11 cellular contexts compared by ENCODE assay signal in genomic region chr10:133431888-133432613, GRCh38. TPM values are rescaled to one million over a fixed set of nuclear protein-coding genes. Genes with fewer than 3 reads are reported as not detected.
DNase-seq lines count a peak whose midpoint lies in the region; ATAC-seq, FAIRE-seq and TF ChIP-seq lines count a peak whose summit lies in the region.
"Not testable (repeated sequence)": the region's sequence is repeated elsewhere in the genome, so short reads cannot be mapped to it uniquely, and the experiment has no call there.
"Had no signal": no experiment of that assay in that cellular context is flagged by ENCODE, and none has a peak within 500 bp of the region (broad histone marks: within the 10 kb centered on the region; RNA-seq: fewer than 3 reads in every experiment).

No MANE protein-coding gene starts in this region.

- TF ChIP-seq CTCF in A549 (IDR thresholded peaks at IDR 0.05); RWPE2 (IDR thresholded peaks at IDR 0.05; ENCODE audit: poor library complexity, severe bottlenecking); bronchial epithelial cell (IDR thresholded peaks at IDR 0.05; ENCODE audit: insufficient read depth, low read length, severe bottlenecking): not testable (repeated sequence)

- 13% methylated on average over 6 of the region's 9 CpGs for WGBS in A549 (ENCODE audit: missing lambda C conversion rate)
- 70% methylated on average over 6 of the region's 9 CpGs for WGBS in right cardiac atrium

- CTCF ChIA-PET in A549 (lab: Yijun Ruan, JAX); naive thymus-derived CD4-positive, alpha-beta T cell (lab: Charles Lee): not testable (repeated sequence)

- TF ChIP-seq RAD21 in A549 (conservative IDR thresholded peaks at IDR 0.05 in 1 of 2, IDR thresholded peaks at IDR 0.05 in 1 of 2), result not testable (repeated sequence)

- H3K27ac ChIP-seq in A549; RWPE2 (ENCODE audit: poor library complexity, severe bottlenecking); right cardiac atrium (ENCODE audit: low read length); naive thymus-derived CD4-positive, alpha-beta T cell (ENCODE audit: low read depth, low read length): not testable (repeated sequence)

- not testable (repeated sequence) for H3K36me3 ChIP-seq in RWPE2 (ENCODE audit: low read depth); bronchial epithelial cell (ENCODE audit: control insufficient read depth, insufficient read depth, low read length); naive thymus-derived CD4-positive, alpha-beta T cell (ENCODE audit: control insufficient read depth in 2 of 3, insufficient read depth in 3 of 3, low read length in 3 of 3)

- not testable (repeated sequence) for H3K4me3 ChIP-seq in A549; RWPE2 (ENCODE audit: severe bottlenecking); bronchial epithelial cell (ENCODE audit: low read depth, low read length); right cardiac atrium (ENCODE audit: low read length); naive thymus-derived CD4-positive, alpha-beta T cell (ENCODE audit: low read length)

- ATAC-seq in A549 (peak; percentile 26 to 53; a peak in 4 of 6 replicates), RWPE2 (ENCODE audit: low read depth) (peak; percentile 25), right cardiac atrium (peak; percentile 49 to 53)
- peak; percentile 24 for ATAC-seq in naive thymus-derived CD4-positive, alpha-beta T cell
- ATAC-seq in stimulated activated naive CD8-positive, alpha-beta T cell treated with anti-CD3 and anti-CD28 coated beads, Interleukin-15, Interleukin-2, amounts not matched to agents 100 U/mL and 50 U/mL, for 24 hours, result peak; percentile 40

- intact Hi-C loops in right cardiac atrium (cut with DNase I); naive thymus-derived CD4-positive, alpha-beta T cell (cut with micrococcal nuclease): not testable (repeated sequence)

- not testable (repeated sequence) for FAIRE-seq in A549 (lab: Jason Lieb, UNC)
- peak; percentile 98 for FAIRE-seq in bronchial epithelial cell (lab: Jason Lieb, UNC)

- H3K27me3 Mint-ChIP-seq in naive thymus-derived CD4-positive, alpha-beta T cell, result peaks cover 7 to 25% (median 11%) of the 10 kb centered on the region in 5 donors

- DNase-seq in A549 (ENCODE audit: low read depth in 1 of 2, low spot score in 1 of 2); RWPE2 (ENCODE audit: low spot score); bronchial epithelial cell (ENCODE audit: low read depth); naive thymus-derived CD4-positive, alpha-beta T cell; stimulated activated naive CD8-positive, alpha-beta T cell treated with anti-CD3 and anti-CD28 coated beads, Interleukin-15, Interleukin-2, amounts not matched to agents 100 U/mL and 50 U/mL, for 24 hours: not testable (repeated sequence)
- peak in 1 of 3 donors; percentile 19 for DNase-seq in right cardiac atrium

- H3K9me3 ChIP-seq in A549; RWPE2 (ENCODE audit: severe bottlenecking); right cardiac atrium (ENCODE audit: control insufficient read depth, low read length); naive thymus-derived CD4-positive, alpha-beta T cell (ENCODE audit: control insufficient read depth in 2 of 3, low read length in 3 of 3): not testable (repeated sequence)

- H3K36me3 Mint-ChIP-seq in naive thymus-derived CD4-positive, alpha-beta T cell, result not testable (repeated sequence)

- peaks cover 0 to 23% (median 6%) of the 10 kb centered on the region in 11 donors for H3K9me3 Mint-ChIP-seq in naive thymus-derived CD4-positive, alpha-beta T cell

- TF ChIP-seq POLR2A in A549 (IDR thresholded peaks at IDR 0.05; ENCODE audit: low read length), result not testable (repeated sequence)

- POLR2A ChIA-PET in A549 (lab: Yijun Ruan, JAX); naive thymus-derived CD4-positive, alpha-beta T cell (lab: Charles Lee): not testable (repeated sequence)

- H3K4me2 ChIP-seq in A549, result not testable (repeated sequence)

- H3K4me3 Mint-ChIP-seq in naive thymus-derived CD4-positive, alpha-beta T cell, result not testable (repeated sequence)

- TF ChIP-seq EP300 in A549 (IDR thresholded peaks at IDR 0.05), result not testable (repeated sequence)

- not testable (repeated sequence) for H3K4me1 ChIP-seq in A549; RWPE2 (ENCODE audit: insufficient read depth, poor library complexity, severe bottlenecking); right cardiac atrium (ENCODE audit: control insufficient read depth, insufficient read depth, low read length); naive thymus-derived CD4-positive, alpha-beta T cell (ENCODE audit: control insufficient read depth in 2 of 2, insufficient read depth in 2 of 2, low read length in 2 of 2)

- H3K27me3 ChIP-seq in RWPE2 (ENCODE audit: insufficient read depth, poor library complexity, severe bottlenecking); bronchial epithelial cell (ENCODE audit: control insufficient read depth, insufficient read depth, low read length); right cardiac atrium (ENCODE audit: control insufficient read depth, insufficient read depth); naive thymus-derived CD4-positive, alpha-beta T cell (ENCODE audit: control insufficient read depth in 2 of 2, insufficient read depth in 2 of 2, low read length in 2 of 2): not testable (repeated sequence)

- H3K4me1 Mint-ChIP-seq in naive thymus-derived CD4-positive, alpha-beta T cell, result not testable (repeated sequence)

- not testable (repeated sequence) for H3K27ac Mint-ChIP-seq in naive thymus-derived CD4-positive, alpha-beta T cell

RNA-seq across cellular contexts. Expression of gene SPRN, which starts 7.6 kb away (rescaled TPM):
- polyA plus RNA-seq in A549 (2011; rRNA removed), result 0.06 and 0.08 TPM in 2 replicates
- polyA plus RNA-seq in A549 (2012; cell fraction: cytosol; rRNA removed), result 0.12 and 0.19 TPM in 2 replicates
- polyA plus RNA-seq in A549 (2012; cell fraction: nucleus; rRNA removed), result 0.18 and 0.19 TPM in 2 replicates
- 0.15 to 0.18 TPM (median 0.16 TPM) in 3 replicates for polyA plus RNA-seq in A549 (2017; fragmentation: RNase III; extraction: RNeasy Plus Mini Kit Qiagen cat#74134 plus additional on column Dnase treatment)
- polyA minus RNA-seq in A549 (2011; rRNA and poly(A)+ RNA removed), result 0.08 TPM in 1 of 2 replicates, not detected in the other
- not detected in 2 replicates for total RNA-seq in bronchial epithelial cell
- not detected for total RNA-seq in right cardiac atrium
- 0.11 TPM for polyA plus RNA-seq in right cardiac atrium
- total RNA-seq in naive thymus-derived CD4-positive, alpha-beta T cell, result not detected
- under 1 TPM; 0.10 to 0.34 TPM for polyA plus RNA-seq in naive thymus-derived CD4-positive, alpha-beta T cell
- total RNA-seq: CD8-positive, alpha-beta memory T cell; Right ventricle myocardium superior; RPMI7951; SJSA1 had no signal
- polyA plus RNA-seq: CD14-positive monocyte had no signal

RNA-seq across cellular contexts. Expression of gene SCART1, which starts 21.7 kb away (rescaled TPM):
- polyA plus RNA-seq in A549 (2011; rRNA removed) (0.45 and 0.96 TPM in 2 replicates), A549 (2017; fragmentation: RNase III; extraction: RNeasy Plus Mini Kit Qiagen cat#74134 plus additional on column Dnase treatment) (0.32 to 0.42 TPM (median 0.37 TPM) in 3 replicates), right cardiac atrium (0.29 TPM)
- polyA plus RNA-seq in A549 (2012; cell fraction: cytosol; rRNA removed), result 0.18 and 0.26 TPM in 2 replicates
- polyA plus RNA-seq in A549 (2012; cell fraction: nucleus; rRNA removed), result 1.8 TPM in 2 replicates
- polyA minus RNA-seq in A549 (2011; rRNA and poly(A)+ RNA removed), result 0.88 and 1.5 TPM in 2 replicates
- total RNA-seq in bronchial epithelial cell (1.0 and 1.1 TPM in 2 replicates), right cardiac atrium (1 to 10 TPM in 1 of 4 donors, under 1 TPM in 3; 0.56 to 1.4 (median 0.88) TPM)
- total RNA-seq in naive thymus-derived CD4-positive, alpha-beta T cell, result 1 to 10 TPM; 2.3 to 8.6 (median 4.5) TPM
- under 1 TPM in 1 of 2 donors, not detected in 1; 0.03 TPM for polyA plus RNA-seq in naive thymus-derived CD4-positive, alpha-beta T cell
- polyA plus RNA-seq: CD14-positive monocyte had no signal

RNA-seq across cellular contexts. Expression of gene MTG1, which starts 38.1 kb away (rescaled TPM):
- 65.6 and 67.2 TPM in 2 replicates for polyA plus RNA-seq in A549 (2011; rRNA removed)
- 106 and 115 TPM in 2 replicates for polyA plus RNA-seq in A549 (2012; cell fraction: cytosol; rRNA removed)
- polyA plus RNA-seq in A549 (2012; cell fraction: nucleus; rRNA removed), result 325 and 350 TPM in 2 replicates
- polyA plus RNA-seq in A549 (2017; fragmentation: RNase III; extraction: RNeasy Plus Mini Kit Qiagen cat#74134 plus additional on column Dnase treatment), result 57.1 to 62.2 TPM (median 60.3 TPM) in 3 replicates
- polyA minus RNA-seq in A549 (2011; rRNA and poly(A)+ RNA removed), result 49.2 and 51.1 TPM in 2 replicates
- 20.5 and 32.6 TPM in 2 replicates for total RNA-seq in bronchial epithelial cell
- 10 to 100 TPM; 17.2 to 21.7 (median 19.9) TPM for total RNA-seq in right cardiac atrium
- polyA plus RNA-seq in right cardiac atrium, result 25.3 TPM
- 10 to 100 TPM; 51.0 to 67.1 (median 57.2) TPM for total RNA-seq in naive thymus-derived CD4-positive, alpha-beta T cell
- 10 to 100 TPM; 25.6 to 40.7 TPM for polyA plus RNA-seq in naive thymus-derived CD4-positive, alpha-beta T cell

RNA-seq across cellular contexts. Expression of gene PAOX, which starts 53.0 kb away (rescaled TPM):
- polyA plus RNA-seq in A549 (2011; rRNA removed) (1.6 and 1.8 TPM in 2 replicates), A549 (2017; fragmentation: RNase III; extraction: RNeasy Plus Mini Kit Qiagen cat#74134 plus additional on column Dnase treatment) (1.8 to 2.8 TPM (median 2.3 TPM) in 3 replicates), right cardiac atrium (2.7 TPM)
- polyA plus RNA-seq in A549 (2012; cell fraction: cytosol; rRNA removed), result 1.7 and 2.1 TPM in 2 replicates
- 3.3 and 3.6 TPM in 2 replicates for polyA plus RNA-seq in A549 (2012; cell fraction: nucleus; rRNA removed)
- 1.3 and 1.4 TPM in 2 replicates for polyA minus RNA-seq in A549 (2011; rRNA and poly(A)+ RNA removed)
- total RNA-seq in bronchial epithelial cell (5.0 and 9.6 TPM in 2 replicates), right cardiac atrium (1 to 10 TPM; 2.9 to 3.4 (median 3.2) TPM)
- total RNA-seq in naive thymus-derived CD4-positive, alpha-beta T cell, result 1 to 10 TPM; 1.6 to 9.8 (median 7.7) TPM
- 1 to 10 TPM; 6.1 to 8.7 TPM for polyA plus RNA-seq in naive thymus-derived CD4-positive, alpha-beta T cell

RNA-seq across cellular contexts. Expression of gene ECHS1, which starts 58.9 kb away (rescaled TPM):
- polyA plus RNA-seq in A549 (2011; rRNA removed) (54.6 and 66.7 TPM in 2 replicates), A549 (2017; fragmentation: RNase III; extraction: RNeasy Plus Mini Kit Qiagen cat#74134 plus additional on column Dnase treatment) (132 to 138 TPM (median 133 TPM) in 3 replicates), right cardiac atrium (177 TPM)
- 97.0 and 107 TPM in 2 replicates for polyA plus RNA-seq in A549 (2012; cell fraction: cytosol; rRNA removed)
- 61.5 and 73.9 TPM in 2 replicates for polyA plus RNA-seq in A549 (2012; cell fraction: nucleus; rRNA removed)
- polyA minus RNA-seq in A549 (2011; rRNA and poly(A)+ RNA removed), result 49.8 and 54.5 TPM in 2 replicates
- total RNA-seq in bronchial epithelial cell (44.8 and 49.0 TPM in 2 replicates), right cardiac atrium (100 to 1,000 TPM in 2 of 4 donors, 10 to 100 TPM in 2; 91.0 to 124 (median 107) TPM)
- 10 to 100 TPM; 17.5 to 39.8 (median 28.9) TPM for total RNA-seq in naive thymus-derived CD4-positive, alpha-beta T cell
- 100 to 1,000 TPM in 1 of 2 donors, 10 to 100 TPM in 1; 81.9 to 104 TPM for polyA plus RNA-seq in naive thymus-derived CD4-positive, alpha-beta T cell
